ENCODE assay signal across 22 cellular contexts in the genomic region with DNA sequence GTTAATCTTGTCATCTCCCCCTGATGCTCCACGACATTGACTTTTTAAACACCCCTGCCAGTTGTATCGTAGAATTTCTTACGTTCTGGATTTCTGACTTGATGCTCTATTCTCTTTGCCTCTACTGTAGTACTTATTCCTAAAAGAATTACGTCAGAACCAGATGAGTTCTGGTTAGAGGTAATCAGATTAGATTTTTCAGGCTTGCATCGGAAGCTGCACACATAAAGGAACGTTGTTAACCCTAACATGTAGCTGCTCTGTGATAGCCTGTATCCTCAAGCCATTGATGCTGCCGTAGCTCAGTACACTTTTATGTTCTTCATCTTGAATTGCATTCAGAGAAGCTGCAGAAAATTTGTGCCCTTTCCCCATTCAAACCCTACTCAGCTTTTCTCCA. TPM values are rescaled to one million over a fixed set of nuclear protein-coding genes. Genes with fewer than 3 reads are reported as not detected.
DNase-seq lines count a peak whose midpoint lies in the region; TF ChIP-seq lines count a peak whose summit lies in the region.
"Had no signal": no experiment of that assay in that cellular context is flagged by ENCODE, and none has a peak within 500 bp of the region (broad histone marks: within the 10 kb centered on the region; RNA-seq: fewer than 3 reads in every experiment).

No MANE protein-coding gene starts in this region.

- H3K9me2 ChIP-seq in SK-N-SH, result no peaks in the 10 kb centered on the region

- no peaks in the 10 kb centered on the region for H3K4me1 Mint-ChIP-seq in activated CD4-positive, alpha-beta T cell treated with anti-CD3 and anti-CD28 coated beads, Interleukin-2, amount 10 ng/mL, durations not matched to agents 24 days and 14 days
- no peaks in the 10 kb centered on the region for H3K4me1 Mint-ChIP-seq in progenitor cell of endocrine pancreas (ENCODE audit: low read depth)
- H3K4me1 Mint-ChIP-seq: CD14-positive monocyte; CD4-positive, alpha-beta memory T cell; CD8-positive, alpha-beta memory T cell had no signal

- no peaks in the 10 kb centered on the region for H3K36me3 ChIP-seq in HEK293 (ENCODE audit: control insufficient read depth in 2 of 2, insufficient read depth in 1 of 2, low read length in 2 of 2)
- no peaks in the 10 kb centered on the region for H3K36me3 ChIP-seq in SK-N-SH (replicated peaks in 1 of 2; ENCODE audit: control insufficient read depth in 1 of 2, insufficient read depth in 2 of 2, low read length in 1 of 2)

- H3K9ac ChIP-seq in SK-N-SH, result no peak overlapping the region
- H3K9ac ChIP-seq: BLaER1 had no signal

- H3K27me3 Mint-ChIP-seq in activated CD4-positive, alpha-beta T cell treated with anti-CD3 and anti-CD28 coated beads, Interleukin-2, amount 10 ng/mL, durations not matched to agents 24 days and 14 days, result no peaks in the 10 kb centered on the region
- no peaks in the 10 kb centered on the region for H3K27me3 Mint-ChIP-seq in progenitor cell of endocrine pancreas
- H3K27me3 Mint-ChIP-seq: CD4-positive, alpha-beta memory T cell; CD4-positive, CD25-positive, alpha-beta regulatory T cell; CD8-positive, alpha-beta memory T cell had no signal

- POLR2A ChIA-PET in HEK293 (lab: Yijun Ruan, JAX), result no interaction called here
- POLR2A ChIA-PET in SK-N-SH (lab: Yijun Ruan, JAX), result no interaction called here

- no peak overlapping the region for H2AFZ ChIP-seq in SK-N-SH (ENCODE audit: low read depth)

- 0 out of 4 replicates have a peak, but pooled peaks of 1 of the 2 experiments have one; percentile 4 for TF ChIP-seq EP300 in SK-N-SH (IDR thresholded peaks at IDR 0.05; ENCODE audit: borderline replicate concordance in 1 of 2, low read depth in 1 of 2, low read length in 1 of 2)

- H3K4me1 ChIP-seq in HEK293 (ENCODE audit: control insufficient read depth, insufficient read depth, low read length) (no peaks in the 10 kb centered on the region), SK-N-SH (ENCODE audit: control insufficient read depth in 1 of 2, insufficient read depth in 2 of 2, low read depth in 1 of 2, low read length in 1 of 2) (no peaks in the 10 kb centered on the region; a peak in 2 of 4 replicates)
- H3K4me1 ChIP-seq: BE2C, BLaER1 had no signal

- no peaks in the 10 kb centered on the region for H3K9me3 Mint-ChIP-seq in activated CD4-positive, alpha-beta T cell treated with anti-CD3 and anti-CD28 coated beads, Interleukin-2, amount 10 ng/mL, durations not matched to agents 24 days and 14 days
- H3K9me3 Mint-ChIP-seq in progenitor cell of endocrine pancreas (ENCODE audit: low read depth), result peaks cover 3% of the 10 kb centered on the region
- H3K9me3 Mint-ChIP-seq: CD8-positive, alpha-beta memory T cell had no signal

- no peaks in the 10 kb centered on the region for H3K79me2 ChIP-seq in SK-N-SH (ENCODE audit: insufficient read depth)

- no peak for TF ChIP-seq RAD21 in SK-N-SH (IDR thresholded peaks at IDR 0.05; ENCODE audit: low read length)

- no peaks in the 10 kb centered on the region for H3K27me3 ChIP-seq in SK-N-SH (ENCODE audit: insufficient read depth)
- H3K27me3 ChIP-seq: BE2C, BLaER1 had no signal

- H3K27ac Mint-ChIP-seq in activated CD4-positive, alpha-beta T cell treated with anti-CD3 and anti-CD28 coated beads, Interleukin-2, amount 10 ng/mL, durations not matched to agents 24 days and 14 days, result no peak overlapping the region
- H3K27ac Mint-ChIP-seq in progenitor cell of endocrine pancreas, result peak overlapping the region; percentile 48
- H3K27ac Mint-ChIP-seq: CD14-positive monocyte; CD8-positive, alpha-beta memory T cell had no signal

- TF ChIP-seq CTCF in HEK293 (tag by site-specific recombination; IDR thresholded peaks at IDR 0.05), result no peak
- no peak for TF ChIP-seq CTCF in SK-N-SH (IDR thresholded peaks at IDR 0.05)
- no peak for TF ChIP-seq CTCF in progenitor cell of endocrine pancreas (IDR thresholded peaks at IDR 0.05; ENCODE audit: unreplicated experiment)

- CTCF ChIA-PET in HEK293 (lab: Yijun Ruan, JAX), result interaction anchor here (0.6 to 0.8 kb wide), 3 partner anchors 12 to 67 kb away, joined by 3 to 4 read pairs (median 3); no protein-coding TSS in a partner anchor
- CTCF ChIA-PET in SK-N-SH (lab: Yijun Ruan, JAX), result interaction anchor here (0.5 to 1.0 kb wide), 3 partner anchors 11 to 415 kb away, joined by 3 to 4 read pairs (median 4); no protein-coding TSS in a partner anchor

- WGBS in SK-N-SH (ENCODE audit: low lambda C conversion rate), result 66% methylated on average over 7 of the region's 7 CpGs

- DNase-seq in activated CD4-positive, alpha-beta T cell treated with anti-CD3 and anti-CD28 coated beads, Interleukin-2, amount 10 ng/mL, durations not matched to agents 24 days and 14 days, result peak; percentile 24
- no peak for DNase-seq in activated CD4-positive, alpha-beta T cell treated with anti-CD3 and anti-CD28 coated beads, Interleukin-2, amount 50 U/mL, for 1 hour
- DNase-seq in SK-N-SH, result peak; percentile 49
- DNase-seq in progenitor cell of endocrine pancreas (ENCODE audit: low spot score, unreplicated experiment), result no peak
- DNase-seq in EL, result no peak
- DNase-seq in stimulated activated CD4-positive, alpha-beta T cell treated with anti-CD3 and anti-CD28 coated beads, Interleukin-4, amount 100 ng/mL, for 4 hours, result no peak
- DNase-seq in OCI-M2 (lab: John Stamatoyannopoulos, UW; ENCODE audit: unreplicated experiment), result no peak
- DNase-seq: 8988T; ACHN; BE2C; C1 segment of cervical spinal cord; CD4-positive, alpha-beta memory T cell; CD4-positive, CD25-positive, alpha-beta regulatory T cell; CD8-positive, alpha-beta memory T cell; COR-L47; DMS79 treated with DMSO at 0.1 percent for 48 hours; GDM1 had no signal

- H3K4me3 Mint-ChIP-seq in activated CD4-positive, alpha-beta T cell treated with anti-CD3 and anti-CD28 coated beads, Interleukin-2, amount 10 ng/mL, durations not matched to agents 24 days and 14 days, result no peak overlapping the region
- no peak overlapping the region for H3K4me3 Mint-ChIP-seq in progenitor cell of endocrine pancreas (ENCODE audit: low read depth)
- H3K4me3 Mint-ChIP-seq: CD14-positive monocyte; CD4-positive, alpha-beta memory T cell; CD4-positive, CD25-positive, alpha-beta regulatory T cell; CD8-positive, alpha-beta memory T cell had no signal

- H3K9me3 ChIP-seq in HEK293 (ENCODE audit: control insufficient read depth, insufficient read depth, low read depth, low read length) (no peaks in the 10 kb centered on the region), SK-N-SH (no peaks in the 10 kb centered on the region)
- H3K9me3 ChIP-seq: BE2C had no signal

- no peaks in the 10 kb centered on the region for H4K20me1 ChIP-seq in SK-N-SH (ENCODE audit: insufficient read depth)
- H4K20me1 ChIP-seq: BLaER1 had no signal

- peaks cover 17% of the 10 kb centered on the region for H3K36me3 Mint-ChIP-seq in activated CD4-positive, alpha-beta T cell treated with anti-CD3 and anti-CD28 coated beads, Interleukin-2, amount 10 ng/mL, durations not matched to agents 24 days and 14 days (ENCODE audit: low read depth)
- peaks cover 17% of the 10 kb centered on the region for H3K36me3 Mint-ChIP-seq in progenitor cell of endocrine pancreas (ENCODE audit: insufficient read depth)

- H3K27ac ChIP-seq in HEK293 (ENCODE audit: extremely low read depth, low read depth, low read length) (no peak overlapping the region), SK-N-SH (ENCODE audit: low read depth in 2 of 2, low read length in 1 of 2) (no peak overlapping the region)
- H3K27ac ChIP-seq: BLaER1 had no signal

- H3K4me3 ChIP-seq in HEK293 (ENCODE audit: low read depth, low read length) (no peak overlapping the region), SK-N-SH (ENCODE audit: low read depth in 2 of 2, low read length in 1 of 2) (no peak overlapping the region)
- H3K4me3 ChIP-seq: BLaER1, GM12878 had no signal

- intact Hi-C loops in activated CD4-positive, alpha-beta T cell treated with anti-CD3 and anti-CD28 coated beads, Interleukin-2, amount 10 ng/mL, durations not matched to agents 24 days and 14 days (cut with micrococcal nuclease), result no loop called here

- no peak overlapping the region for H3K4me2 ChIP-seq in SK-N-SH
- H3K4me2 ChIP-seq: BLaER1 had no signal

- peaks cover 3% of the 10 kb centered on the region for H3F3A ChIP-seq in SK-N-SH (replicated peaks; ENCODE audit: insufficient read depth)

TF ChIP-seq in SK-N-SH, 30 proteins besides CTCF, POLR2A, EP300 and RAD21:
- TF ChIP-seq RCOR1 (IDR thresholded peaks at IDR 0.05; ENCODE audit: low read length) (peak; percentile 69; the same call in 1 of the 2 replicates), JUND (IDR thresholded peaks at IDR 0.05) (no peak), RXRA (IDR thresholded peaks at IDR 0.05; ENCODE audit: borderline replicate concordance, low read depth) (no peak), CHD2 (IDR thresholded peaks at IDR 0.05; ENCODE audit: low read length, partially characterized antibody) (peak; percentile 23)

RNA-seq across cellular contexts. Expression of a gene that starts 26.3 kb away (rescaled TPM):
- total RNA-seq in activated CD4-positive, alpha-beta T cell treated with anti-CD3 and anti-CD28 coated beads, Interleukin-2, amount 10 ng/mL, durations not matched to agents 24 days and 14 days, result 0.02 and 0.05 TPM in 2 replicates
- 0.02 TPM in 1 of 2 replicates, not detected in the other for polyA plus RNA-seq in SK-N-SH (2012; rRNA removed)
- polyA plus RNA-seq in SK-N-SH (2012; cell fraction: cytosol; rRNA removed), result 0.01 TPM in 2 replicates
- polyA plus RNA-seq in SK-N-SH (2012; cell fraction: nucleus; rRNA removed), result 0.02 and 0.05 TPM in 2 replicates
- total RNA-seq in progenitor cell of endocrine pancreas, result 0.07 TPM in 2 replicates
- total RNA-seq: G401, GM12878 had no signal
- polyA plus RNA-seq: CD14-positive monocyte; CD8-positive, alpha-beta memory T cell had no signal

Comparison
In these comparisons a context has a peak if more than half of its experiments do, and no peak if none do; other contexts are left out.
1. DNase-seq: peak in activated CD4-positive, alpha-beta T cell treated with anti-CD3 and anti-CD28 coated beads, Interleukin-2, amount 10 ng/mL, durations not matched to agents 24 days and 14 days (single experiment) and SK-N-SH (single experiment); none in activated CD4-positive, alpha-beta T cell treated with anti-CD3 and anti-CD28 coated beads, Interleukin-2, amount 50 U/mL, for 1 hour (single experiment), progenitor cell of endocrine pancreas (single experiment), EL (single experiment), stimulated activated CD4-positive, alpha-beta T cell treated with anti-CD3 and anti-CD28 coated beads, Interleukin-4, amount 100 ng/mL, for 4 hours (0 of 2) and OCI-M2 (single experiment).